Comparison of ENCODE assay signal across 8 cellular contexts in genomic region chr13:106561551-106562170, GRCh38. TPM values are rescaled to one million over a fixed set of nuclear protein-coding genes. Genes with fewer than 3 reads are reported as not detected.
DNase-seq lines count a peak whose midpoint lies in the region; ATAC-seq and TF ChIP-seq lines count a peak whose summit lies in the region.

No MANE protein-coding gene starts in this region.

- H3K36me3 ChIP-seq in lower lobe of right lung: peaks cover 29% of the 10 kb centered on the region

- ATAC-seq in HG03439 (IDR thresholded peaks at IDR 0.05; ENCODE audit: unreplicated experiment): peak; percentile 77
- peak in 1 of 2 donors; percentile 63 for ATAC-seq in lower lobe of right lung
- ATAC-seq in stimulated activated naive CD8-positive, alpha-beta T cell treated with anti-CD3 and anti-CD28 coated beads, Interleukin-15, amount 100 ng/mL, for 72 hours: peak; percentile 97

- H3K4me3 ChIP-seq in lower lobe of right lung: peak overlapping the region; percentile 15

- intact Hi-C loops in activated naive CD4-positive, alpha-beta T cell treated with anti-CD3 and anti-CD28 coated beads for 36 hours (cut with micrococcal nuclease): loop anchor here (1.0 kb wide), 2 partner anchors 9 to 59 kb away; no protein-coding TSS in a partner anchor
- intact Hi-C loops in lower lobe of right lung (cut with DNase I): no loop called here

- peak; percentile 76 for DNase-seq in activated naive CD4-positive, alpha-beta T cell treated with anti-CD3 and anti-CD28 coated beads for 36 hours
- DNase-seq in activated naive CD4-positive, alpha-beta T cell treated with anti-CD3 and anti-CD28 coated beads, Interleukin-2, amount 10 ng/mL, durations not matched to agents 7 days and 5 days: no peak
- DNase-seq in lower lobe of right lung: no peak
- DNase-seq in stimulated activated naive CD8-positive, alpha-beta T cell treated with anti-CD3 and anti-CD28 coated beads, Interleukin-15, amount 100 ng/mL, for 72 hours: peak; percentile 32 to 69
- DNase-seq in GF-D8 (lab: John Stamatoyannopoulos, UW): no peak
- no peak for DNase-seq in DMS153 (lab: John Stamatoyannopoulos, UW)

- H3K27me3 ChIP-seq in lower lobe of right lung (ENCODE audit: low read depth): no peaks in the 10 kb centered on the region

- H3K9me3 Mint-ChIP-seq in activated naive CD4-positive, alpha-beta T cell treated with anti-CD3 and anti-CD28 coated beads for 36 hours: no peaks in the 10 kb centered on the region
- H3K9me3 Mint-ChIP-seq in activated naive CD4-positive, alpha-beta T cell treated with anti-CD3 and anti-CD28 coated beads, Interleukin-2, amount 10 ng/mL, durations not matched to agents 7 days and 5 days: no peaks in the 10 kb centered on the region
- no peaks in the 10 kb centered on the region for H3K9me3 Mint-ChIP-seq in activated naive CD4-positive, alpha-beta T cell treated with anti-CD3 and anti-CD28 coated beads, Interleukin-2, amount 50 U/mL, for 24 hours
- H3K9me3 Mint-ChIP-seq in stimulated activated naive CD8-positive, alpha-beta T cell treated with anti-CD3 and anti-CD28 coated beads, Interleukin-15, amount 100 ng/mL, for 72 hours: no peaks in the 10 kb centered on the region

- CTCF ChIA-PET in activated naive CD4-positive, alpha-beta T cell treated with anti-CD3 and anti-CD28 coated beads for 36 hours (lab: Charles Lee): no interaction called here
- CTCF ChIA-PET in activated naive CD4-positive, alpha-beta T cell treated with anti-CD3 and anti-CD28 coated beads, Interleukin-2, amount 10 ng/mL, durations not matched to agents 7 days and 5 days (lab: Charles Lee): interaction anchor here (1.3 kb wide), 1 partner anchor 58 kb away, joined by 3 read pairs; no protein-coding TSS in a partner anchor

- H3K36me3 Mint-ChIP-seq in activated naive CD4-positive, alpha-beta T cell treated with anti-CD3 and anti-CD28 coated beads for 36 hours (ENCODE audit: low read depth): peaks cover 41% of the 10 kb centered on the region
- peaks cover 39% of the 10 kb centered on the region for H3K36me3 Mint-ChIP-seq in activated naive CD4-positive, alpha-beta T cell treated with anti-CD3 and anti-CD28 coated beads, Interleukin-2, amount 10 ng/mL, durations not matched to agents 7 days and 5 days
- peaks cover 7% of the 10 kb centered on the region for H3K36me3 Mint-ChIP-seq in activated naive CD4-positive, alpha-beta T cell treated with anti-CD3 and anti-CD28 coated beads, Interleukin-2, amount 50 U/mL, for 24 hours

- no peaks in the 10 kb centered on the region for H3K9me3 ChIP-seq in lower lobe of right lung

- peak overlapping the region; percentile 30 for H3K27ac Mint-ChIP-seq in activated naive CD4-positive, alpha-beta T cell treated with anti-CD3 and anti-CD28 coated beads for 36 hours
- no peak overlapping the region for H3K27ac Mint-ChIP-seq in activated naive CD4-positive, alpha-beta T cell treated with anti-CD3 and anti-CD28 coated beads, Interleukin-2, amount 10 ng/mL, durations not matched to agents 7 days and 5 days
- H3K27ac Mint-ChIP-seq in activated naive CD4-positive, alpha-beta T cell treated with anti-CD3 and anti-CD28 coated beads, Interleukin-2, amount 50 U/mL, for 24 hours: no peak overlapping the region
- peak overlapping the region; percentile 82 to 89 for H3K27ac Mint-ChIP-seq in stimulated activated naive CD8-positive, alpha-beta T cell treated with anti-CD3 and anti-CD28 coated beads, Interleukin-15, amount 100 ng/mL, for 72 hours

- TF ChIP-seq CTCF in lower lobe of right lung (IDR thresholded peaks at IDR 0.05): no peak

- H3K4me1 Mint-ChIP-seq in activated naive CD4-positive, alpha-beta T cell treated with anti-CD3 and anti-CD28 coated beads for 36 hours (ENCODE audit: low read depth): peaks cover 67% of the 10 kb centered on the region
- H3K4me1 Mint-ChIP-seq in activated naive CD4-positive, alpha-beta T cell treated with anti-CD3 and anti-CD28 coated beads, Interleukin-2, amount 10 ng/mL, durations not matched to agents 7 days and 5 days: peaks cover 53% of the 10 kb centered on the region
- peaks cover 88% of the 10 kb centered on the region for H3K4me1 Mint-ChIP-seq in activated naive CD4-positive, alpha-beta T cell treated with anti-CD3 and anti-CD28 coated beads, Interleukin-2, amount 50 U/mL, for 24 hours
- peaks cover 77% of the 10 kb centered on the region for H3K4me1 Mint-ChIP-seq in stimulated activated naive CD8-positive, alpha-beta T cell treated with anti-CD3 and anti-CD28 coated beads, Interleukin-15, amount 100 ng/mL, for 72 hours

- H3K4me1 ChIP-seq in lower lobe of right lung: peaks cover 78% of the 10 kb centered on the region

- no peak overlapping the region for H3K27ac ChIP-seq in lower lobe of right lung

- H3K4me3 Mint-ChIP-seq in activated naive CD4-positive, alpha-beta T cell treated with anti-CD3 and anti-CD28 coated beads for 36 hours: no peak overlapping the region
- no peak overlapping the region for H3K4me3 Mint-ChIP-seq in activated naive CD4-positive, alpha-beta T cell treated with anti-CD3 and anti-CD28 coated beads, Interleukin-2, amount 10 ng/mL, durations not matched to agents 7 days and 5 days
- H3K4me3 Mint-ChIP-seq in activated naive CD4-positive, alpha-beta T cell treated with anti-CD3 and anti-CD28 coated beads, Interleukin-2, amount 50 U/mL, for 24 hours: peak overlapping the region; percentile 66
- H3K4me3 Mint-ChIP-seq in stimulated activated naive CD8-positive, alpha-beta T cell treated with anti-CD3 and anti-CD28 coated beads, Interleukin-15, amount 100 ng/mL, for 72 hours: peak overlapping the region; percentile 50 to 71

- H3K27me3 Mint-ChIP-seq in activated naive CD4-positive, alpha-beta T cell treated with anti-CD3 and anti-CD28 coated beads for 36 hours (ENCODE audit: low read depth): no peaks in the 10 kb centered on the region
- H3K27me3 Mint-ChIP-seq in activated naive CD4-positive, alpha-beta T cell treated with anti-CD3 and anti-CD28 coated beads, Interleukin-2, amount 10 ng/mL, durations not matched to agents 7 days and 5 days: no peaks in the 10 kb centered on the region
- no peaks in the 10 kb centered on the region for H3K27me3 Mint-ChIP-seq in activated naive CD4-positive, alpha-beta T cell treated with anti-CD3 and anti-CD28 coated beads, Interleukin-2, amount 50 U/mL, for 24 hours
- no peaks in the 10 kb centered on the region for H3K27me3 Mint-ChIP-seq in stimulated activated naive CD8-positive, alpha-beta T cell treated with anti-CD3 and anti-CD28 coated beads, Interleukin-15, amount 100 ng/mL, for 72 hours

RNA-seq across cellular contexts. Expression of gene ARGLU1, which starts 6.3 kb away (rescaled TPM):
- 10 to 100 TPM; 82.3 to 86.6 TPM for total RNA-seq in activated naive CD4-positive, alpha-beta T cell treated with anti-CD3 and anti-CD28 coated beads for 36 hours
- 108 TPM for total RNA-seq in lower lobe of right lung

RNA-seq across cellular contexts. Expression of gene EFNB2, which starts 26.2 kb away (rescaled TPM):
- total RNA-seq in activated naive CD4-positive, alpha-beta T cell treated with anti-CD3 and anti-CD28 coated beads for 36 hours: under 1 TPM; 0.07 to 0.12 TPM
- 47.0 TPM for total RNA-seq in lower lobe of right lung

Comparison
In these comparisons a context has a peak if more than half of its experiments do, and no peak if none do; other contexts are left out.
1. DNase-seq: peak in activated naive CD4-positive, alpha-beta T cell treated with anti-CD3 and anti-CD28 coated beads for 36 hours (single experiment) and stimulated activated naive CD8-positive, alpha-beta T cell treated with anti-CD3 and anti-CD28 coated beads, Interleukin-15, amount 100 ng/mL, for 72 hours (2 of 2); none in activated naive CD4-positive, alpha-beta T cell treated with anti-CD3 and anti-CD28 coated beads, Interleukin-2, amount 10 ng/mL, durations not matched to agents 7 days and 5 days (single experiment), lower lobe of right lung (single experiment), GF-D8 (single experiment) and DMS153 (single experiment).
2. H3K27ac Mint-ChIP-seq: peak in activated naive CD4-positive, alpha-beta T cell treated with anti-CD3 and anti-CD28 coated beads for 36 hours (single experiment) and stimulated activated naive CD8-positive, alpha-beta T cell treated with anti-CD3 and anti-CD28 coated beads, Interleukin-15, amount 100 ng/mL, for 72 hours (2 of 2); none in activated naive CD4-positive, alpha-beta T cell treated with anti-CD3 and anti-CD28 coated beads, Interleukin-2, amount 10 ng/mL, durations not matched to agents 7 days and 5 days (single experiment) and activated naive CD4-positive, alpha-beta T cell treated with anti-CD3 and anti-CD28 coated beads, Interleukin-2, amount 50 U/mL, for 24 hours (single experiment).
3. H3K4me3 Mint-ChIP-seq: peak in activated naive CD4-positive, alpha-beta T cell treated with anti-CD3 and anti-CD28 coated beads, Interleukin-2, amount 50 U/mL, for 24 hours (single experiment) and stimulated activated naive CD8-positive, alpha-beta T cell treated with anti-CD3 and anti-CD28 coated beads, Interleukin-15, amount 100 ng/mL, for 72 hours (2 of 2); none in activated naive CD4-positive, alpha-beta T cell treated with anti-CD3 and anti-CD28 coated beads for 36 hours (single experiment) and activated naive CD4-positive, alpha-beta T cell treated with anti-CD3 and anti-CD28 coated beads, Interleukin-2, amount 10 ng/mL, durations not matched to agents 7 days and 5 days (single experiment).
4. RNA of gene EFNB2, which starts 26.2 kb away (total RNA-seq): 47.0 TPM in lower lobe of right lung (single experiment); 0.07 to 0.12 TPM in activated naive CD4-positive, alpha-beta T cell treated with anti-CD3 and anti-CD28 coated beads for 36 hours; every median in the first group is over 10 times any median in the second.